In the genomic region with DNA sequence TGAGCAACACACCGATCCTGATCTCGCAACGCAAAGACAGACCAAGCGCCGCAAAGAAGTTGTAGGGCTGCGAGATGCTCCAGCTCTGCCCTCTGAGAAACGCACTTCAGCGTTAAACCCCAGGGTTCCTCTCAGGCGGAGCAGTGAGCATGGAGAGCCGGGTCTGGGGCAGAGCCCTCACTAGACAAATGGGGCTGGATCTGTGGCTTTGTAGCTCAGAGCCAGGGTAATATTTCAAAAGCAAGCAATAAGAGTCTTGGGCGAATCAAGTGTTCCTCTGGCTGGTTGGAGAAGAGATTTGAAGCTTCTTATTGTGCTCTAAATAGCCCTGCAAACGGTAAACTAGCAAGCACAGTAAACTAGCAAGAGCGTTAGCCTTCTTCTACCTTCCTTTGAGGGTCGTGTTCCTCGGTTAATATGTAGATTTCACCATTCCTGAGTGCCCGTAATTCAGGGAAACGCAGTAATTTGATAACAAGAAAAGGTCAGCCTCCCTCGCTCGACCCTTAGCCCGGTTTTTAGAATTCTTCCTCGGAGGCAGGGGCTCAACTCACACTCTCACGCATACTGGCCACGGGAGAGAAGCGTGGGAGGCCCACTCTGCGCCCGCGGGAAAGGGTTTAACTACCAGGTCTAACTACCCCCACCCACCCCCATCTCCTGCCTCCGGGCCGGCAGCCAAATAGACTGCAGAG, we compare ENCODE assay signal across 8 cellular contexts. TPM values are rescaled to one million over a fixed set of nuclear protein-coding genes. Genes with fewer than 3 reads are reported as not detected.
DNase-seq lines count a peak whose midpoint lies in the region; ATAC-seq and TF ChIP-seq lines count a peak whose summit lies in the region.

No MANE protein-coding gene starts in this region.

- H3K9me3 ChIP-seq in right cardiac atrium (ENCODE audit: control insufficient read depth, low read length) (no peaks in the 10 kb centered on the region), right atrium auricular region (no peaks in the 10 kb centered on the region), OCI-LY3 (ENCODE audit: insufficient read depth, low read length) (no peaks in the 10 kb centered on the region)

- H3K4me1 ChIP-seq in right cardiac atrium (ENCODE audit: control insufficient read depth, insufficient read depth, low read length) (no peaks in the 10 kb centered on the region), right atrium auricular region (no peaks in the 10 kb centered on the region), OCI-LY3 (ENCODE audit: low read length) (peaks cover 47% of the 10 kb centered on the region)

- no peak overlapping the region for H2AFZ ChIP-seq in OCI-LY3 (ENCODE audit: low read depth, low read length)

- H3K36me3 ChIP-seq in right atrium auricular region (no peaks in the 10 kb centered on the region), OCI-LY3 (replicated peaks; ENCODE audit: low read depth, low read length) (peaks cover 3% of the 10 kb centered on the region)

- H3K27ac ChIP-seq in right cardiac atrium (ENCODE audit: low read length) (no peak overlapping the region), right atrium auricular region (no peak overlapping the region), OCI-LY3 (ENCODE audit: low read length) (no peak overlapping the region)

- H3K9ac ChIP-seq in OCI-LY3 (ENCODE audit: low read length): peak overlapping the region; percentile 12; the same call in 1 of the 2 replicates

- peak overlapping the region; percentile 98 for H3K4me2 ChIP-seq in OCI-LY3 (ENCODE audit: low read length)

- H3K79me2 ChIP-seq in OCI-LY3 (ENCODE audit: low read length): peaks cover 47% of the 10 kb centered on the region

- H3K27me3 ChIP-seq in right cardiac atrium (ENCODE audit: control insufficient read depth, insufficient read depth): no peaks in the 10 kb centered on the region
- peaks cover 0 to 4% of the 10 kb centered on the region in 2 donors for H3K27me3 ChIP-seq in right atrium auricular region
- H3K27me3 ChIP-seq in OCI-LY3 (ENCODE audit: low read depth, low read length): no peaks in the 10 kb centered on the region

- TF ChIP-seq CTCF in right atrium auricular region (IDR thresholded peaks at IDR 0.05) (no peak), OCI-LY3 (IDR thresholded peaks at IDR 0.05; ENCODE audit: low read depth, low read length) (no peak), foreskin fibroblast (IDR thresholded peaks at IDR 0.05; ENCODE audit: low read depth, low read length) (no peak)

- intact Hi-C loops in right cardiac atrium (cut with DNase I): no loop called here

- peak overlapping the region; percentile 9 for H3K4me3 ChIP-seq in right cardiac atrium (ENCODE audit: low read length)
- H3K4me3 ChIP-seq in right atrium auricular region: peak overlapping the region in 1 of 2 donors; percentile 23
- peak overlapping the region; percentile 76 for H3K4me3 ChIP-seq in OCI-LY3 (ENCODE audit: low read length)
- no peak overlapping the region for H3K4me3 ChIP-seq in foreskin fibroblast (ENCODE audit: low read depth in 1 of 2, low read length in 2 of 2)

- WGBS in right cardiac atrium: 23% methylated on average over 29 of the region's 29 CpGs

- ATAC-seq in right cardiac atrium (no peak), GM21786 (IDR thresholded peaks at IDR 0.05; ENCODE audit: unreplicated experiment) (no peak), GM21825 (IDR thresholded peaks at IDR 0.05; ENCODE audit: unreplicated experiment) (no peak)

- DNase-seq in right cardiac atrium: peak in 1 of 3 donors; percentile 37
- DNase-seq in right atrium auricular region (ENCODE audit: low spot score): no peak
- peak; percentile 7 to 44 for DNase-seq in foreskin fibroblast
- DNase-seq in retina: peak; percentile 71
- no peak for DNase-seq in NCI-H2196 (lab: John Stamatoyannopoulos, UW; ENCODE audit: unreplicated experiment)

- H4K20me1 ChIP-seq in OCI-LY3 (ENCODE audit: insufficient read depth, low read length): peaks cover 35% of the 10 kb centered on the region

RNA-seq across cellular contexts. Expression of a gene that starts 6.7 kb away (rescaled TPM):
- total RNA-seq in right cardiac atrium (10 to 100 TPM in 3 of 4 donors, 1 to 10 TPM in 1; 9.2 to 13.9 (median 11.8) TPM), right atrium auricular region (10 to 100 TPM in 1 of 2 donors, 1 to 10 TPM in 1; 7.8 to 11.2 TPM)
- polyA plus RNA-seq in right cardiac atrium: 5.5 TPM

Comparison
In these comparisons a context has a peak if more than half of its experiments do, and no peak if none do; other contexts are left out.
1. DNase-seq: peak in foreskin fibroblast (2 of 2) and retina (single experiment); none in right atrium auricular region (single experiment) and NCI-H2196 (single experiment).
2. H3K4me3 ChIP-seq: peak in right cardiac atrium (single experiment) and OCI-LY3 (single experiment); none in foreskin fibroblast (0 of 2).